ENCODE assay signal across 8 cellular contexts in genomic region chr12:92185052-92185451, GRCh38. TPM values are rescaled to one million over a fixed set of nuclear protein-coding genes. Genes with fewer than 3 reads are reported as not detected.
DNase-seq lines count a peak whose midpoint lies in the region; ATAC-seq, FAIRE-seq and TF ChIP-seq lines count a peak whose summit lies in the region.

No MANE protein-coding gene starts in this region.

- H3K27me3 Mint-ChIP-seq in CD4-positive, alpha-beta memory T cell: no peaks in the 10 kb centered on the region
- H3K27me3 Mint-ChIP-seq in WTC11 (ENCODE audit: low read depth): no peaks in the 10 kb centered on the region

- FAIRE-seq in GM19239 (lab: Jason Lieb, UNC): peak; percentile 96

- peaks cover 0 to 2% (median 0%) of the 10 kb centered on the region in 8 donors for H3K9me3 Mint-ChIP-seq in CD4-positive, alpha-beta memory T cell
- peaks cover 12% of the 10 kb centered on the region for H3K9me3 Mint-ChIP-seq in WTC11

- H4K20me1 ChIP-seq in hepatocyte (ENCODE audit: insufficient read depth, poor library complexity, severe bottlenecking): no peaks in the 10 kb centered on the region

- POLR2A ChIA-PET in CD4-positive, alpha-beta memory T cell (lab: Charles Lee; ENCODE audit: partially characterized antibody): interaction anchor here (0.6 to 1.8 kb wide), 8 partner anchors 24 to 408 kb away, joined by 3 to 27 read pairs (median 4); partner anchors contain the start of gene BTG1
- POLR2A ChIA-PET in WTC11 (lab: Charles Lee): no interaction called here

- peak; percentile 61 for ATAC-seq in HG03060 (IDR thresholded peaks at IDR 0.05; ENCODE audit: low read depth, unreplicated experiment)
- ATAC-seq in WTC11: no peak
- ATAC-seq in lower lobe of right lung: no peak

- H3K4me1 Mint-ChIP-seq in CD4-positive, alpha-beta memory T cell: peaks cover 32 to 69% (median 54%) of the 10 kb centered on the region in 4 donors
- peaks cover 8% of the 10 kb centered on the region for H3K4me1 Mint-ChIP-seq in WTC11

- DNase-seq in CD4-positive, alpha-beta memory T cell: peak; percentile 56 to 67 (median 58)
- DNase-seq in GM19239 (ENCODE audit: insufficient read length, low spot score) (no peak), posterior cingulate gyrus (no peak), hepatocyte (ENCODE audit: low spot score) (no peak), WTC11 (ENCODE audit: low spot score) (no peak), lower lobe of right lung (no peak)
- peak; percentile 13 to 29 for DNase-seq in activated CD4-positive, alpha-beta T cell treated with anti-CD3 and anti-CD28 coated beads, Interleukin-2, amount 50 U/mL, for 48 hours

- peaks cover 39% of the 10 kb centered on the region for H3K4me1 ChIP-seq in CD4-positive, alpha-beta memory T cell (ENCODE audit: insufficient read depth, low read length)
- H3K4me1 ChIP-seq in hepatocyte (ENCODE audit: insufficient read depth) (no peaks in the 10 kb centered on the region), lower lobe of right lung (no peaks in the 10 kb centered on the region)

- H3K4me3 Mint-ChIP-seq in CD4-positive, alpha-beta memory T cell: peak overlapping the region; percentile 26 to 84 (median 64)
- H3K4me3 Mint-ChIP-seq in WTC11: no peak overlapping the region

- peak overlapping the region; percentile 64 to 92 (median 82) for H3K27ac Mint-ChIP-seq in CD4-positive, alpha-beta memory T cell
- no peak overlapping the region for H3K27ac Mint-ChIP-seq in WTC11

- TF ChIP-seq CTCF in hepatocyte (IDR thresholded peaks at IDR 0.05; ENCODE audit: poor library complexity) (no peak), WTC11 (IDR thresholded peaks at IDR 0.05) (no peak), lower lobe of right lung (IDR thresholded peaks at IDR 0.05) (no peak)

- H3K4me2 ChIP-seq in hepatocyte: no peak overlapping the region

- peak overlapping the region in 1 of 2 donors; percentile 21 for H3K4me3 ChIP-seq in CD4-positive, alpha-beta memory T cell (ENCODE audit: low read length in 2 of 2)
- H3K4me3 ChIP-seq in hepatocyte: no peak overlapping the region
- no peak overlapping the region for H3K4me3 ChIP-seq in lower lobe of right lung

- no peaks in the 10 kb centered on the region for H3K79me2 ChIP-seq in hepatocyte

- no peaks in the 10 kb centered on the region for H3K27me3 ChIP-seq in CD4-positive, alpha-beta memory T cell (ENCODE audit: insufficient read depth, low read length)
- H3K27me3 ChIP-seq in hepatocyte (no peaks in the 10 kb centered on the region), lower lobe of right lung (ENCODE audit: low read depth) (no peaks in the 10 kb centered on the region)

- H3K36me3 ChIP-seq in CD4-positive, alpha-beta memory T cell (ENCODE audit: insufficient read depth, low read length): no peaks in the 10 kb centered on the region
- no peaks in the 10 kb centered on the region for H3K36me3 ChIP-seq in hepatocyte (replicated peaks; ENCODE audit: insufficient read depth, low read depth)
- H3K36me3 ChIP-seq in lower lobe of right lung: no peaks in the 10 kb centered on the region

- CTCF ChIA-PET in CD4-positive, alpha-beta memory T cell (lab: Charles Lee; ENCODE audit: partially characterized antibody): interaction anchor here (0.9 to 2.9 kb wide), 4 partner anchors 12 to 224 kb away, joined by 3 to 8 read pairs (median 4); partner anchors contain the start of gene BTG1
- CTCF ChIA-PET in WTC11 (lab: Charles Lee): no interaction called here

- no peak overlapping the region for H2AFZ ChIP-seq in hepatocyte

- H3K9me3 ChIP-seq in CD4-positive, alpha-beta memory T cell (ENCODE audit: control insufficient read depth in 1 of 2, low read length in 2 of 2): no peaks in the 10 kb centered on the region
- H3K9me3 ChIP-seq in hepatocyte (ENCODE audit: low read depth) (no peaks in the 10 kb centered on the region), lower lobe of right lung (no peaks in the 10 kb centered on the region)

- no peaks in the 10 kb centered on the region for H3K9me2 ChIP-seq in hepatocyte (replicated peaks; ENCODE audit: insufficient read depth)

- intact Hi-C loops in CD4-positive, alpha-beta memory T cell (cut with micrococcal nuclease): loop anchor here (1.0 kb wide), 2 partner anchors 25 to 38 kb away; no protein-coding TSS in a partner anchor
- intact Hi-C loops in posterior cingulate gyrus (cut with DNase I): no loop called here
- intact Hi-C loops in lower lobe of right lung (cut with DNase I): no loop called here

- H3K36me3 Mint-ChIP-seq in CD4-positive, alpha-beta memory T cell: no peaks in the 10 kb centered on the region
- no peaks in the 10 kb centered on the region; the same call in 1 of the 2 replicates for H3K36me3 Mint-ChIP-seq in WTC11

- peak overlapping the region; percentile 60 for H3K27ac ChIP-seq in CD4-positive, alpha-beta memory T cell (ENCODE audit: low read depth, low read length)
- H3K27ac ChIP-seq in hepatocyte: no peak overlapping the region
- H3K27ac ChIP-seq in lower lobe of right lung: no peak overlapping the region

TF ChIP-seq in WTC11, 78 proteins besides CTCF, POLR2A, EP300 and RAD21:
- TF ChIP-seq, protein P1, sequence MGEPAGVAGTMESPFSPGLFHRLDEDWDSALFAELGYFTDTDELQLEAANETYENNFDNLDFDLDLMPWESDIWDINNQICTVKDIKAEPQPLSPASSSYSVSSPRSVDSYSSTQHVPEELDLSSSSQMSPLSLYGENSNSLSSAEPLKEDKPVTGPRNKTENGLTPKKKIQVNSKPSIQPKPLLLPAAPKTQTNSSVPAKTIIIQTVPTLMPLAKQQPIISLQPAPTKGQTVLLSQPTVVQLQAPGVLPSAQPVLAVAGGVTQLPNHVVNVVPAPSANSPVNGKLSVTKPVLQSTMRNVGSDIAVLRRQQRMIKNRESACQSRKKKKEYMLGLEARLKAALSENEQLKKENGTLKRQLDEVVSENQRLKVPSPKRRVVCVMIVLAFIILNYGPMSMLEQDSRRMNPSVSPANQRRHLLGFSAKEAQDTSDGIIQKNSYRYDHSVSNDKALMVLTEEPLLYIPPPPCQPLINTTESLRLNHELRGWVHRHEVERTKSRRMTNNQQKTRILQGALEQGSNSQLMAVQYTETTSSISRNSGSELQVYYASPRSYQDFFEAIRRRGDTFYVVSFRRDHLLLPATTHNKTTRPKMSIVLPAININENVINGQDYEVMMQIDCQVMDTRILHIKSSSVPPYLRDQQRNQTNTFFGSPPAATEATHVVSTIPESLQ (CRISPR knock-in tag; IDR thresholded peaks at IDR 0.05): no peak
- no peak for TF ChIP-seq OVOL2 (CRISPR knock-in tag; IDR thresholded peaks at IDR 0.05; ENCODE audit: borderline replicate concordance)
- no peak for TF ChIP-seq SP1 (CRISPR knock-in tag; conservative IDR thresholded peaks at IDR 0.05)
- TF ChIP-seq CREM (CRISPR knock-in tag; IDR thresholded peaks at IDR 0.05): no peak
- TF ChIP-seq, protein P2, sequence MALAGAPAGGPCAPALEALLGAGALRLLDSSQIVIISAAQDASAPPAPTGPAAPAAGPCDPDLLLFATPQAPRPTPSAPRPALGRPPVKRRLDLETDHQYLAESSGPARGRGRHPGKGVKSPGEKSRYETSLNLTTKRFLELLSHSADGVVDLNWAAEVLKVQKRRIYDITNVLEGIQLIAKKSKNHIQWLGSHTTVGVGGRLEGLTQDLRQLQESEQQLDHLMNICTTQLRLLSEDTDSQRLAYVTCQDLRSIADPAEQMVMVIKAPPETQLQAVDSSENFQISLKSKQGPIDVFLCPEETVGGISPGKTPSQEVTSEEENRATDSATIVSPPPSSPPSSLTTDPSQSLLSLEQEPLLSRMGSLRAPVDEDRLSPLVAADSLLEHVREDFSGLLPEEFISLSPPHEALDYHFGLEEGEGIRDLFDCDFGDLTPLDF (CRISPR knock-in tag; IDR thresholded peaks at IDR 0.05): no peak
- no peak for TF ChIP-seq ETV6 (CRISPR knock-in tag; IDR thresholded peaks at IDR 0.05)
- no peak for TF ChIP-seq ZNF396 (CRISPR knock-in tag; IDR thresholded peaks at IDR 0.05; ENCODE audit: borderline replicate concordance)
TF ChIP-seq in WTC11: peak in this region for 0.

RNA-seq across cellular contexts. Expression of gene BTG1, which starts 39.4 kb away (rescaled TPM):
- 100 to 1,000 TPM; 431 to 469 TPM for total RNA-seq in CD4-positive, alpha-beta memory T cell
- 100 to 1,000 TPM; 339 to 765 TPM for polyA plus RNA-seq in CD4-positive, alpha-beta memory T cell
- total RNA-seq in hepatocyte (61.2 and 72.0 TPM in 2 replicates), WTC11 (2021) (26.7 to 32.0 TPM (median 31.2 TPM) in 3 replicates), lower lobe of right lung (159 TPM)
- 146 and 160 TPM in 2 replicates for polyA plus RNA-seq in hepatocyte

Comparison
In these comparisons a context has a peak if more than half of its experiments do, and no peak if none do; other contexts are left out.
1. DNase-seq: peak in CD4-positive, alpha-beta memory T cell (5 of 5) and activated CD4-positive, alpha-beta T cell treated with anti-CD3 and anti-CD28 coated beads, Interleukin-2, amount 50 U/mL, for 48 hours (2 of 2); none in GM19239 (single experiment), posterior cingulate gyrus (0 of 10), hepatocyte (single experiment), WTC11 (single experiment) and lower lobe of right lung (single experiment).